ENCODE assay signal across 8 cellular contexts in genomic region chr11:69637956-69638871, GRCh38. TPM values are rescaled to one million over a fixed set of nuclear protein-coding genes. Genes with fewer than 3 reads are reported as not detected.
A peak's percentile ranks its signal among the peaks of the same experiment; 100 is the strongest.
DNase-seq lines count a peak whose midpoint lies in the region; ATAC-seq and TF ChIP-seq lines count a peak whose summit lies in the region.

No MANE protein-coding gene starts in this region.

- no peak for TF ChIP-seq CTCF in brain (conservative IDR thresholded peaks at IDR 0.05)
- TF ChIP-seq CTCF in GM20000 (IDR thresholded peaks at IDR 0.05; ENCODE audit: extremely low read depth, missing control alignments): no peak

- no peaks in the 10 kb centered on the region for H3K36me3 Mint-ChIP-seq in brain
- H3K36me3 Mint-ChIP-seq in stimulated activated naive B cell treated with anti-CD40 and anti-IgM and Interleukin-4, amounts not matched to agents 10 μg/mL and 1 μg/mL and 100 μg/mL, for 72 hours: no peaks in the 10 kb centered on the region

- H3K4me3 Mint-ChIP-seq in brain: peak overlapping the region; percentile 81 to 89 (median 83)
- H3K4me3 Mint-ChIP-seq in stimulated activated naive B cell treated with anti-CD40 and anti-IgM and Interleukin-4, amounts not matched to agents 10 μg/mL and 1 μg/mL and 100 μg/mL, for 72 hours: peak overlapping the region; percentile 70 to 74

- ATAC-seq in stimulated activated naive B cell treated with anti-CD40 and anti-IgM and Interleukin-4, amounts not matched to agents 10 μg/mL and 1 μg/mL and 100 μg/mL, for 72 hours (replicated peaks): no peak
- ATAC-seq in HG03039 (IDR thresholded peaks at IDR 0.05; ENCODE audit: unreplicated experiment) (no peak), GM18907 (IDR thresholded peaks at IDR 0.05; ENCODE audit: unreplicated experiment) (no peak)

- peaks cover 0 to 2% (median 0%) of the 10 kb centered on the region in 5 experiments for H3K9me3 Mint-ChIP-seq in brain
- no peaks in the 10 kb centered on the region for H3K9me3 Mint-ChIP-seq in stimulated activated naive B cell treated with anti-CD40 and anti-IgM and Interleukin-4, amounts not matched to agents 10 μg/mL and 1 μg/mL and 100 μg/mL, for 72 hours

- H3K27ac Mint-ChIP-seq in brain: no peak overlapping the region
- H3K27ac Mint-ChIP-seq in stimulated activated naive B cell treated with anti-CD40 and anti-IgM and Interleukin-4, amounts not matched to agents 10 μg/mL and 1 μg/mL and 100 μg/mL, for 72 hours: peak overlapping the region; percentile 90

- peaks cover 62% of the 10 kb centered on the region for H3K27me3 Mint-ChIP-seq in brain
- peaks cover 47 to 80% of the 10 kb centered on the region in 2 donors for H3K27me3 Mint-ChIP-seq in stimulated activated naive B cell treated with anti-CD40 and anti-IgM and Interleukin-4, amounts not matched to agents 10 μg/mL and 1 μg/mL and 100 μg/mL, for 72 hours

- H3K4me1 Mint-ChIP-seq in brain: peaks cover 39% of the 10 kb centered on the region
- peaks cover 22 to 42% of the 10 kb centered on the region in 2 donors for H3K4me1 Mint-ChIP-seq in stimulated activated naive B cell treated with anti-CD40 and anti-IgM and Interleukin-4, amounts not matched to agents 10 μg/mL and 1 μg/mL and 100 μg/mL, for 72 hours

- DNase-seq in CD1c-positive myeloid dendritic cell (ENCODE audit: extremely low spot score) (peak; percentile 5), LHCN-M2 (ENCODE audit: low read depth) (peak; percentile 69), iris pigment epithelial cell (ENCODE audit: low read depth) (peak; percentile 81), GM20000 (ENCODE audit: low spot score) (no peak)
- DNase-seq in stimulated activated naive B cell treated with anti-CD40 and anti-IgM and Interleukin-4, amounts not matched to agents 10 μg/mL and 1 μg/mL and 100 μg/mL, for 72 hours: no peak

RNA-seq across cellular contexts. Expression of gene CCND1, which starts 2.7 kb away (rescaled TPM):
- 684 and 770 TPM in 2 replicates for total RNA-seq in LHCN-M2 (2014; rRNA removed)
- 727 TPM for polyA plus RNA-seq in LHCN-M2 (2012)
- polyA plus RNA-seq in brain (ENCODE audit: insufficient read depth, low read depth, low replicate concordance): 8.4 TPM

RNA-seq across cellular contexts. Expression of gene LTO1, which starts 36.9 kb away (rescaled TPM):
- 16.8 and 21.9 TPM in 2 replicates for total RNA-seq in LHCN-M2 (2014; rRNA removed)
- 17.9 TPM for polyA plus RNA-seq in LHCN-M2 (2012)
- polyA plus RNA-seq in brain (ENCODE audit: insufficient read depth, low read depth, low replicate concordance): 11.6 TPM

Comparison
In these comparisons a context has a peak if more than half of its experiments do, and no peak if none do; other contexts are left out.
1. DNase-seq: peak in CD1c-positive myeloid dendritic cell (single experiment), LHCN-M2 (single experiment) and iris pigment epithelial cell (single experiment); none in stimulated activated naive B cell treated with anti-CD40 and anti-IgM and Interleukin-4, amounts not matched to agents 10 μg/mL and 1 μg/mL and 100 μg/mL, for 72 hours (single experiment) and GM20000 (single experiment).